16 cellular contexts compared by ENCODE assay signal in genomic region chr1:229629251-229629650, GRCh38. TPM values are rescaled to one million over a fixed set of nuclear protein-coding genes. Genes with fewer than 3 reads are reported as not detected.
DNase-seq lines count a peak whose midpoint lies in the region; ATAC-seq, FAIRE-seq and TF ChIP-seq lines count a peak whose summit lies in the region.
"Had no signal": no experiment of that assay in that cellular context is flagged by ENCODE, and none has a peak within 500 bp of the region (broad histone marks: within the 10 kb centered on the region; RNA-seq: fewer than 3 reads in every experiment).

No MANE protein-coding gene starts in this region.

- peak overlapping the region; percentile 1 for H3K27ac Mint-ChIP-seq in activated naive CD8-positive, alpha-beta T cell treated with anti-CD3 and anti-CD28 coated beads, Interleukin-2, amount 50 U/mL, for 24 hours
- no peak overlapping the region for H3K27ac Mint-ChIP-seq in activated naive CD8-positive, alpha-beta T cell treated with anti-CD3 and anti-CD28 coated beads for 36 hours
- no peak overlapping the region for H3K27ac Mint-ChIP-seq in astrocyte (ENCODE audit: unreplicated experiment)
- H3K27ac Mint-ChIP-seq: CD14-positive monocyte had no signal

- H3K79me2 ChIP-seq in astrocyte (ENCODE audit: insufficient read depth, low read length) = peaks cover 74% of the 10 kb centered on the region

- H3K36me3 ChIP-seq in astrocyte (ENCODE audit: insufficient read depth, low read length) (no peaks in the 10 kb centered on the region), skeletal muscle satellite cell (ENCODE audit: insufficient read depth, low read length) (peaks cover 3% of the 10 kb centered on the region)

- H3K9ac ChIP-seq in astrocyte (ENCODE audit: low read length) (no peak overlapping the region), skeletal muscle satellite cell (ENCODE audit: low read depth, low read length) (no peak overlapping the region)
- H3K9ac ChIP-seq: KMS-11 had no signal

- H3K27me3 ChIP-seq in astrocyte (ENCODE audit: insufficient read depth, low read length) (no peaks in the 10 kb centered on the region), skeletal muscle satellite cell (ENCODE audit: control insufficient read depth, insufficient read depth, low read length) (no peaks in the 10 kb centered on the region)
- H3K27me3 ChIP-seq: SJCRH30 had no signal

- peaks cover 57% of the 10 kb centered on the region for H4K20me1 ChIP-seq in astrocyte (ENCODE audit: insufficient read depth, low read length)

- H3K9me3 Mint-ChIP-seq in activated naive CD8-positive, alpha-beta T cell treated with anti-CD3 and anti-CD28 coated beads, Interleukin-2, amount 50 U/mL, for 24 hours = no peaks in the 10 kb centered on the region
- no peaks in the 10 kb centered on the region for H3K9me3 Mint-ChIP-seq in activated naive CD8-positive, alpha-beta T cell treated with anti-CD3 and anti-CD28 coated beads for 36 hours
- H3K9me3 Mint-ChIP-seq in astrocyte (ENCODE audit: unreplicated experiment) = no peaks in the 10 kb centered on the region
- H3K9me3 Mint-ChIP-seq: CD14-positive monocyte had no signal

- ATAC-seq in activated naive CD8-positive, alpha-beta T cell treated with anti-CD3 and anti-CD28 coated beads, Interleukin-2, amount 50 U/mL, for 24 hours = no peak

- H3K4me1 ChIP-seq in astrocyte (ENCODE audit: insufficient read depth, low read length) (peaks cover 18% of the 10 kb centered on the region), skeletal muscle satellite cell (ENCODE audit: control insufficient read depth, insufficient read depth, low read length) (peaks cover 25% of the 10 kb centered on the region)

- peaks cover 41% of the 10 kb centered on the region for H3K36me3 Mint-ChIP-seq in activated naive CD8-positive, alpha-beta T cell treated with anti-CD3 and anti-CD28 coated beads, Interleukin-2, amount 50 U/mL, for 24 hours (ENCODE audit: low read depth)
- H3K36me3 Mint-ChIP-seq in activated naive CD8-positive, alpha-beta T cell treated with anti-CD3 and anti-CD28 coated beads for 36 hours = peaks cover 27% of the 10 kb centered on the region
- H3K36me3 Mint-ChIP-seq in astrocyte (ENCODE audit: low read depth, unreplicated experiment) = no peaks in the 10 kb centered on the region

- peak overlapping the region; percentile 2 for H3K27ac ChIP-seq in astrocyte (ENCODE audit: low read depth, low read length)
- H3K27ac ChIP-seq: KMS-11, SJCRH30 had no signal

- no peak overlapping the region for H3K4me3 ChIP-seq in astrocyte (ENCODE audit: insufficient read depth, low read depth, low read length)
- H3K4me3 ChIP-seq in skeletal muscle satellite cell (ENCODE audit: low read length) = no peak overlapping the region
- H3K4me3 ChIP-seq: SJCRH30 had no signal

- H3K27me3 Mint-ChIP-seq in activated naive CD8-positive, alpha-beta T cell treated with anti-CD3 and anti-CD28 coated beads, Interleukin-2, amount 50 U/mL, for 24 hours = no peaks in the 10 kb centered on the region
- H3K27me3 Mint-ChIP-seq in activated naive CD8-positive, alpha-beta T cell treated with anti-CD3 and anti-CD28 coated beads for 36 hours = no peaks in the 10 kb centered on the region
- no peaks in the 10 kb centered on the region for H3K27me3 Mint-ChIP-seq in astrocyte (ENCODE audit: low read depth, unreplicated experiment)

- DNase-seq in activated naive CD8-positive, alpha-beta T cell treated with anti-CD3 and anti-CD28 coated beads, Interleukin-2, amount 50 U/mL, for 24 hours = no peak
- no peak for DNase-seq in activated naive CD8-positive, alpha-beta T cell treated with anti-CD3 and anti-CD28 coated beads for 36 hours
- DNase-seq in astrocyte (ENCODE audit: low read depth) = peak; percentile 59
- DNase-seq in fibroblast of peridontal ligament (ENCODE audit: extremely low read depth) = peak; percentile 71
- DNase-seq in GM19240 (ENCODE audit: insufficient read length, low spot score) = no peak
- DNase-seq in activated CD4-positive, alpha-beta T cell treated with anti-CD3 and anti-CD28 coated beads for 1 hour = no peak
- DNase-seq in NCI-H226 = no peak
- DNase-seq: 8988T, GF-D8, NCI-H1417 treated with DMSO at 0.1 percent for 48 hours, NCI-H524 treated with DMSO at 0.1 percent for 48 hours, RPMI8226, SJCRH30 had no signal

- H3K9me3 ChIP-seq in astrocyte (ENCODE audit: insufficient read depth, low read depth, low read length) (no peaks in the 10 kb centered on the region), skeletal muscle satellite cell (replicated peaks; ENCODE audit: low read length) (no peaks in the 10 kb centered on the region)
- H3K9me3 ChIP-seq: SJCRH30 had no signal

- peaks cover 51% of the 10 kb centered on the region for H3K4me1 Mint-ChIP-seq in activated naive CD8-positive, alpha-beta T cell treated with anti-CD3 and anti-CD28 coated beads, Interleukin-2, amount 50 U/mL, for 24 hours
- H3K4me1 Mint-ChIP-seq in activated naive CD8-positive, alpha-beta T cell treated with anti-CD3 and anti-CD28 coated beads for 36 hours = peaks cover 42% of the 10 kb centered on the region
- H3K4me1 Mint-ChIP-seq in astrocyte (ENCODE audit: low read depth, unreplicated experiment) = peaks cover 11% of the 10 kb centered on the region

- H3K4me2 ChIP-seq in astrocyte (ENCODE audit: low read length) (peak overlapping the region; percentile 6), skeletal muscle satellite cell (ENCODE audit: low read length) (peak overlapping the region; percentile 26)
- H3K4me2 ChIP-seq: KMS-11 had no signal

- no peak overlapping the region for H3K4me3 Mint-ChIP-seq in activated naive CD8-positive, alpha-beta T cell treated with anti-CD3 and anti-CD28 coated beads, Interleukin-2, amount 50 U/mL, for 24 hours
- no peak overlapping the region for H3K4me3 Mint-ChIP-seq in activated naive CD8-positive, alpha-beta T cell treated with anti-CD3 and anti-CD28 coated beads for 36 hours
- no peak overlapping the region for H3K4me3 Mint-ChIP-seq in astrocyte (ENCODE audit: unreplicated experiment)
- H3K4me3 Mint-ChIP-seq: CD14-positive monocyte had no signal

- no peak overlapping the region for H2AFZ ChIP-seq in astrocyte (ENCODE audit: low read depth, low read length)

- FAIRE-seq in astrocyte (lab: Jason Lieb, UNC) = no peak

- TF ChIP-seq CTCF in astrocyte (IDR thresholded peaks at IDR 0.05; ENCODE audit: insufficient read depth, low read depth, low read length) = no peak

RNA-seq across cellular contexts. Expression of gene URB2, which starts 3.2 kb away (rescaled TPM):
- 10 to 100 TPM; 28.9 to 30.1 TPM for total RNA-seq in activated naive CD8-positive, alpha-beta T cell treated with anti-CD3 and anti-CD28 coated beads for 36 hours
- 9.5 and 9.7 TPM in 2 replicates for total RNA-seq in astrocyte
- total RNA-seq in skeletal muscle satellite cell (2012; rRNA removed) = 14.9 and 16.0 TPM in 2 replicates

RNA-seq across cellular contexts. Expression of gene TAF5L, which starts 3.3 kb away (rescaled TPM):
- total RNA-seq in activated naive CD8-positive, alpha-beta T cell treated with anti-CD3 and anti-CD28 coated beads for 36 hours = 10 to 100 TPM; 28.0 to 32.2 TPM
- total RNA-seq in astrocyte = 23.5 and 26.7 TPM in 2 replicates
- 12.9 and 14.0 TPM in 2 replicates for total RNA-seq in skeletal muscle satellite cell (2012; rRNA removed)

Comparison
In these comparisons a context has a peak if more than half of its experiments do, and no peak if none do; other contexts are left out.
1. DNase-seq: peak in astrocyte (single experiment) and fibroblast of peridontal ligament (single experiment); none in activated naive CD8-positive, alpha-beta T cell treated with anti-CD3 and anti-CD28 coated beads, Interleukin-2, amount 50 U/mL, for 24 hours (single experiment), activated naive CD8-positive, alpha-beta T cell treated with anti-CD3 and anti-CD28 coated beads for 36 hours (single experiment), GM19240 (single experiment), activated CD4-positive, alpha-beta T cell treated with anti-CD3 and anti-CD28 coated beads for 1 hour (single experiment) and NCI-H226 (single experiment).